ENCODE assay signal across 8 cellular contexts in the genomic region with DNA sequence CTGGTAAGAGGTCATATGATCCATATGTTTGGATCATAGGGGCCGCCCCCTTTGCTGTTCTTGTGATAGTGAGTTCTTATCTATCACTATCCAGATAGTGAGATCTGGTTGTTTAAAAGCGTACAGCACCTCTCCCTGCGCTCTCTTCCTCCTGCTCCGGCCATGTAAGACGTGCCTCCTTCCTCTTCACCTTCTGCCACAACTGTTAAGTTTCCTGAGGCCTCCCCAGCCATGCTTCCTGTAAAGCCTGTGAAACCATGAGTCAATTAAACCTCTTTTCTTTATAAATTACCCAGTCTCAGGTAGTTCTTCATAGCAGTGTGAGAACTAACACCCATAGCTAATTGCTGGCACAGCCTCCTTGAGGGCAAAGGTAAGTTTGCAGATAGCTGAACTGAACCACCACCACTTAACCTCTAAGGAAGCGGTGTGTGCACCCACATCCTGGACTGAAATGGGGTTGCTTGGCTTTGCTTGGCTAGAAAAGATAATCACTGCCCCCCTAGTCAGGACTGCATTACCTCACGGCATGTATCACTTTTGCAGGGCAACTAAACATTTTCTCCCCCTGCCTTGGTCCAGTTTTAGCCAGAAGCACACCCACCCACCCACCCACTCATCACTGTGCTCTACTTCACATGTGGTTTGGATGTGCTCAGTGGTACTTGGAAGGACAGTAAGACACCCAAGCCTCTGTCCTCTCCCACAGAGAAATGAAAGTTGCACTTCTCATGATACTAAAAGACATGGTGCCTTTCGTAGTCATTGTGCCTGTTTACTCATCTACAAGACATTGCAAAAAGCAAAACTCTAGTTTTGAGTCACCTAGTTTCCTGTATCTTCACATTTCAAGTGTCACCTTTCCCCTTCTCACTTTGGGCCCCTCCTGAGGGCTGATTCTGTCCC.
A peak's percentile ranks its signal among the peaks of the same experiment; 100 is the strongest.
DNase-seq lines count a peak whose midpoint lies in the region; ATAC-seq lines count a peak whose summit lies in the region.
"Had no signal": no experiment of that assay in that cellular context is flagged by ENCODE, and none has a peak within 500 bp of the region (broad histone marks: within the 10 kb centered on the region; RNA-seq: fewer than 3 reads in every experiment).

No MANE protein-coding gene starts in this region.

- ATAC-seq in GM19463 (IDR thresholded peaks at IDR 0.05; ENCODE audit: unreplicated experiment) (peak; percentile 81), HG03457 (IDR thresholded peaks at IDR 0.05; ENCODE audit: unreplicated experiment) (peak; percentile 56)

- DNase-seq in activated T-helper 1 cell treated with anti-CD3 and anti-CD28 coated beads, Interleukin-2, amount 50 U/mL, for 16 hours (ENCODE audit: low read depth in 1 of 2, low spot score in 1 of 2) = peak; percentile 17 to 19
- DNase-seq in stimulated activated CD4-positive, alpha-beta T cell treated with anti-CD3 and anti-CD28 coated beads, TNF-alpha, amount 100 ng/mL, for 24 hours (ENCODE audit: low read depth in 3 of 3) = peak; percentile 23 to 50 (median 29)
- DNase-seq in cerebellar nuclear complex (lab: John Stamatoyannopoulos, UW) = no peak
- DNase-seq in NCI-H1436 treated with DMSO at 0.1 percent for 48 hours (lab: John Stamatoyannopoulos, UW) = no peak
- DNase-seq in COR-L47 (lab: John Stamatoyannopoulos, UW) = no peak
- DNase-seq: heart right ventricle had no signal

Comparison
In these comparisons a context has a peak if more than half of its experiments do, and no peak if none do; other contexts are left out.
1. DNase-seq: peak in activated T-helper 1 cell treated with anti-CD3 and anti-CD28 coated beads, Interleukin-2, amount 50 U/mL, for 16 hours (2 of 2) and stimulated activated CD4-positive, alpha-beta T cell treated with anti-CD3 and anti-CD28 coated beads, TNF-alpha, amount 100 ng/mL, for 24 hours (3 of 3); none in cerebellar nuclear complex (0 of 2), NCI-H1436 treated with DMSO at 0.1 percent for 48 hours (single experiment) and COR-L47 (single experiment).